ENCODE assay signal across 19 cellular contexts in the genomic region with DNA sequence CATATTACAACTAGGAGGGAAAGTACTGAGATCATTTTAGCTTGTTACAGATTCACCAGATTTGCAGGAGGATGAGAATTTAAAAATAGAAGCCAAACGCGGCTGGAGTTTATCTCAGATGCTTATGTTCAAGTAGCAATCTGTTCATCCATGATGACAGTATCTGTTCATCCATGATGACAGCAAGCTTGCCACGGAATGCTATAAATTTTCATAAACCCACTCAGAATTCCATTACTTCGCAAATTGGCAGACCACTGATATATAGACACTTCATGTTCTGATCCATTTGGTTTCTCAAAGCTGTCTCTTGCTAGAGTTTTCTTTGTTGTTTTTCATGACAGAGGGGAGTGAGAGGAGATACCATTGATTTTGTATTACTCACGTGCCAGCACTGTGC.
"Had no signal": no experiment of that assay in that cellular context is flagged by ENCODE, and none has a peak within 500 bp of the region (broad histone marks: within the 10 kb centered on the region; RNA-seq: fewer than 3 reads in every experiment).

No MANE protein-coding gene starts in this region.

- ATAC-seq: activated CD8-positive, alpha-beta T cell treated with anti-CD3 and anti-CD28 coated beads, Interleukin-2, amount 10 ng/mL, durations not matched to agents 7 days and 5 days; activated naive CD4-positive, alpha-beta T cell treated with anti-CD3 and anti-CD28 coated beads, Interleukin-2, amount 50 U/mL, for 72 hours; activated T-cell treated with anti-CD3 and anti-CD28 coated beads, Interleukin-2, amount 50 U/mL, for 72 hours; body of pancreas; gastroesophageal sphincter; heart right ventricle; pancreas; stimulated activated naive B cell treated with anti-CD40 and anti-IgM and Interleukin-4, amounts not matched to agents 10 μg/mL and 1 μg/mL and 100 μg/mL, for 72 hours had no signal

- DNase-seq: activated CD4-positive, alpha-beta T cell treated with anti-CD3 and anti-CD28 coated beads for 4 hours; activated CD8-positive, alpha-beta memory T cell treated with anti-CD3 and anti-CD28 coated beads, Interleukin-2, amount 50 U/mL, for 4 hours; activated CD8-positive, alpha-beta T cell treated with anti-CD3 and anti-CD28 coated beads, Interleukin-2, amount 10 ng/mL, durations not matched to agents 7 days and 5 days; activated gamma-delta T cell; activated T-cell treated with anti-CD3 and anti-CD28 coated beads, Interleukin-2, amount 50 U/mL, for 72 hours; amniotic stem cell; body of pancreas; central memory CD4-positive, alpha-beta T cell; erythroblast; heart right ventricle; midbrain; pancreas; stimulated activated CD4-positive, alpha-beta T cell treated with anti-CD3 and anti-CD28 coated beads, Interleukin-2, amount 100 ng/mL, for 48 hours; stimulated activated naive B cell treated with anti-CD40 and anti-IgM and Interleukin-4, amounts not matched to agents 10 μg/mL and 1 μg/mL and 100 μg/mL, for 72 hours; T-helper 2 cell; tibial artery had no signal

- H3K36me3 ChIP-seq: gastroesophageal sphincter, heart right ventricle, pancreas, tibial artery had no signal

- H3K4me3 Mint-ChIP-seq: activated CD8-positive, alpha-beta T cell treated with anti-CD3 and anti-CD28 coated beads, Interleukin-2, amount 10 ng/mL, durations not matched to agents 7 days and 5 days; activated T-cell treated with anti-CD3 and anti-CD28 coated beads, Interleukin-2, amount 50 U/mL, for 72 hours; stimulated activated naive B cell treated with anti-CD40 and anti-IgM and Interleukin-4, amounts not matched to agents 10 μg/mL and 1 μg/mL and 100 μg/mL, for 72 hours had no signal

- H3K27ac Mint-ChIP-seq: activated CD8-positive, alpha-beta T cell treated with anti-CD3 and anti-CD28 coated beads, Interleukin-2, amount 10 ng/mL, durations not matched to agents 7 days and 5 days; activated naive CD4-positive, alpha-beta T cell treated with anti-CD3 and anti-CD28 coated beads, Interleukin-2, amount 50 U/mL, for 72 hours; activated T-cell treated with anti-CD3 and anti-CD28 coated beads, Interleukin-2, amount 50 U/mL, for 72 hours; stimulated activated naive B cell treated with anti-CD40 and anti-IgM and Interleukin-4, amounts not matched to agents 10 μg/mL and 1 μg/mL and 100 μg/mL, for 72 hours had no signal

- H3K9me3 ChIP-seq: body of pancreas, gastroesophageal sphincter, heart right ventricle, pancreas, tibial artery had no signal

- H3K9me3 Mint-ChIP-seq: activated naive CD4-positive, alpha-beta T cell treated with anti-CD3 and anti-CD28 coated beads, Interleukin-2, amount 50 U/mL, for 72 hours; activated T-cell treated with anti-CD3 and anti-CD28 coated beads, Interleukin-2, amount 50 U/mL, for 72 hours; stimulated activated naive B cell treated with anti-CD40 and anti-IgM and Interleukin-4, amounts not matched to agents 10 μg/mL and 1 μg/mL and 100 μg/mL, for 72 hours had no signal

- H3K4me1 Mint-ChIP-seq: stimulated activated naive B cell treated with anti-CD40 and anti-IgM and Interleukin-4, amounts not matched to agents 10 μg/mL and 1 μg/mL and 100 μg/mL, for 72 hours had no signal

- H3K36me3 Mint-ChIP-seq: activated naive CD4-positive, alpha-beta T cell treated with anti-CD3 and anti-CD28 coated beads, Interleukin-2, amount 50 U/mL, for 72 hours; stimulated activated naive B cell treated with anti-CD40 and anti-IgM and Interleukin-4, amounts not matched to agents 10 μg/mL and 1 μg/mL and 100 μg/mL, for 72 hours had no signal

- H3K4me3 ChIP-seq: body of pancreas, gastroesophageal sphincter, heart right ventricle, lung, pancreas, tibial artery had no signal

- H3K27me3 ChIP-seq: body of pancreas, gastroesophageal sphincter, heart right ventricle, pancreas, tibial artery had no signal

- H3K27ac ChIP-seq: body of pancreas, heart right ventricle, pancreas had no signal
